In the genomic region with DNA sequence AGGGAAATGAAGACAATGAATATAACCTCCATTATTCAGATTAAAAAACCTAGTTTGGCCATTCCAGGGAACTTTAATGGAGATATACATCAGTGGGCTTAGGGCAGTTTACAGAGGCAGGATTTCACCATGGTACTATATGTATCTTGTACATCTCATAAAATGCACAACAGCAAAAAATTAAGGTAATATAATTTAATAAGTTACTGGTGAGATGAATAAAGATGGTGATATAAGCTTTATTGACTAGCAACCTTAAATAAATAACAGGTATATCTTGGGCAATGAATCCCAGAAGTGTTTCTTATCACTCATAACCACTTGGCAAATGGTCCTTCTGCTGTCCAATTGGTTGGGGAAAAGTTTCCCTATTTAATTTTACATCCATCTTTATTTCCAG, we compare ENCODE assay signal across 26 cellular contexts. TPM values are rescaled to one million over a fixed set of nuclear protein-coding genes. Genes with fewer than 3 reads are reported as not detected.
A peak's percentile ranks its signal among the peaks of the same experiment; 100 is the strongest.
DNase-seq lines count a peak whose midpoint lies in the region; ATAC-seq, FAIRE-seq and TF ChIP-seq lines count a peak whose summit lies in the region.
"Had no signal": no experiment of that assay in that cellular context is flagged by ENCODE, and none has a peak within 500 bp of the region (broad histone marks: within the 10 kb centered on the region; RNA-seq: fewer than 3 reads in every experiment).

No MANE protein-coding gene starts in this region.

- H3K4me3 ChIP-seq in LNCaP clone FGC (ENCODE audit: low read depth, low read length) = no peak overlapping the region
- H3K4me3 ChIP-seq in mucosa of descending colon = no peak overlapping the region
- no peak overlapping the region for H3K4me3 ChIP-seq in small intestine (ENCODE audit: low read depth in 1 of 2, low read length in 2 of 2)
- H3K4me3 ChIP-seq in body of pancreas = no peak overlapping the region
- H3K4me3 ChIP-seq: A549; BLaER1 treated with 17β-estradiol and CSF1 and Interleukin-3, amounts not matched to agents 10 nM and 100 nM; GM23338 had no signal

- no peak for FAIRE-seq in small intestine (lab: Jason Lieb, UNC)
- FAIRE-seq: A549, GM12891, GM18507 had no signal

- H3K4me1 Mint-ChIP-seq in activated T-cell treated with anti-CD3 and anti-CD28 coated beads, Interleukin-2, amount 50 U/mL, for 24 hours (ENCODE audit: low read depth) = no peaks in the 10 kb centered on the region
- H3K4me1 Mint-ChIP-seq: CD14-positive monocyte had no signal

- no peak for TF ChIP-seq CTCF in LNCaP clone FGC (IDR thresholded peaks at IDR 0.05; ENCODE audit: control insufficient read depth, extremely low read depth, insufficient read depth)
- TF ChIP-seq CTCF in mucosa of descending colon (IDR thresholded peaks at IDR 0.05) = no peak
- no peak for TF ChIP-seq CTCF in body of pancreas (IDR thresholded peaks at IDR 0.05)
- no peak for TF ChIP-seq CTCF in foreskin keratinocyte (conservative IDR thresholded peaks at IDR 0.05)

- ATAC-seq in mucosa of descending colon = peak; percentile 56
- ATAC-seq in body of pancreas = no peak
- ATAC-seq in foreskin keratinocyte = no peak
- ATAC-seq: A549, GM23338, HCT116 had no signal

- peak; percentile 46 for DNase-seq in LNCaP clone FGC (ENCODE audit: low read depth)
- DNase-seq in mucosa of descending colon = no peak
- peak; percentile 40 for DNase-seq in small intestine
- DNase-seq in activated T-cell treated with anti-CD3 and anti-CD28 coated beads, Interleukin-2, amount 50 U/mL, for 24 hours = no peak
- DNase-seq in body of pancreas = no peak
- DNase-seq in foreskin keratinocyte = no peak
- DNase-seq: 8988T; ACHN; AML-193; BE2C; CD4-positive, alpha-beta T cell; CD8-positive, alpha-beta memory T cell; DMS53; DMS79 treated with DMSO at 0.1 percent for 48 hours; GF-D8; H9 had no signal

- H3K27me3 ChIP-seq in small intestine (ENCODE audit: control insufficient read depth in 2 of 2, insufficient read depth in 2 of 2, low read length in 2 of 2) (no peaks in the 10 kb centered on the region), body of pancreas (no peaks in the 10 kb centered on the region), foreskin keratinocyte (no peaks in the 10 kb centered on the region)
- H3K27me3 ChIP-seq: BE2C; BLaER1 treated with 17β-estradiol and CSF1 and Interleukin-3, amounts not matched to agents 10 nM and 100 nM had no signal

- H3K36me3 Mint-ChIP-seq in activated T-cell treated with anti-CD3 and anti-CD28 coated beads, Interleukin-2, amount 50 U/mL, for 24 hours (ENCODE audit: low read depth) = no peaks in the 10 kb centered on the region
- H3K36me3 Mint-ChIP-seq: CD14-positive monocyte; CD8-positive, alpha-beta memory T cell had no signal

- H3K27ac ChIP-seq in small intestine (ENCODE audit: low read depth in 1 of 2, low read length in 1 of 2) (no peak overlapping the region), body of pancreas (no peak overlapping the region), foreskin keratinocyte (no peak overlapping the region)
- H3K27ac ChIP-seq: A549; BLaER1 treated with 17β-estradiol and CSF1 and Interleukin-3, amounts not matched to agents 10 nM and 100 nM had no signal

- no peak overlapping the region for H3K27ac Mint-ChIP-seq in activated T-cell treated with anti-CD3 and anti-CD28 coated beads, Interleukin-2, amount 50 U/mL, for 24 hours
- H3K27ac Mint-ChIP-seq: CD14-positive monocyte; CD4-positive, alpha-beta T cell; CD8-positive, alpha-beta memory T cell; GM23338; H9 had no signal

- H3K27me3 Mint-ChIP-seq in activated T-cell treated with anti-CD3 and anti-CD28 coated beads, Interleukin-2, amount 50 U/mL, for 24 hours = no peaks in the 10 kb centered on the region

- no peak overlapping the region for H3K4me3 Mint-ChIP-seq in activated T-cell treated with anti-CD3 and anti-CD28 coated beads, Interleukin-2, amount 50 U/mL, for 24 hours
- H3K4me3 Mint-ChIP-seq: CD14-positive monocyte; CD4-positive, alpha-beta T cell; CD8-positive, alpha-beta memory T cell; GM23338; H9 had no signal

- H3K4me1 ChIP-seq in mucosa of descending colon (ENCODE audit: low read depth) = peaks cover 2% of the 10 kb centered on the region
- H3K4me1 ChIP-seq in small intestine (ENCODE audit: control insufficient read depth in 2 of 2, insufficient read depth in 1 of 2, low read depth in 1 of 2, low read length in 1 of 2) = no peaks in the 10 kb centered on the region
- H3K4me1 ChIP-seq in body of pancreas = peaks cover 11% of the 10 kb centered on the region
- H3K4me1 ChIP-seq in foreskin keratinocyte = no peaks in the 10 kb centered on the region
- H3K4me1 ChIP-seq: A549 had no signal

- no peaks in the 10 kb centered on the region for H3K9me3 Mint-ChIP-seq in activated T-cell treated with anti-CD3 and anti-CD28 coated beads, Interleukin-2, amount 50 U/mL, for 24 hours
- H3K9me3 Mint-ChIP-seq: CD4-positive, alpha-beta T cell; CD8-positive, alpha-beta memory T cell; GM23338; H9 had no signal

- intact Hi-C loops in mucosa of descending colon (cut with DNase I, micrococcal nuclease) = loop anchor here in 1 of 2 donors (5.0 to 10.0 kb wide), 2 partner anchors 742 to 939 kb away; no protein-coding TSS in a partner anchor
- intact Hi-C loops in body of pancreas (cut with DNase I) = loop anchor here (10.0 kb wide), 1 partner anchor 739 kb away; no protein-coding TSS in a partner anchor

- no peaks in the 10 kb centered on the region for H3K36me3 ChIP-seq in mucosa of descending colon (ENCODE audit: low read depth)
- H3K36me3 ChIP-seq in small intestine (ENCODE audit: control insufficient read depth in 2 of 2, insufficient read depth in 2 of 2, low read length in 2 of 2) = no peaks in the 10 kb centered on the region
- no peaks in the 10 kb centered on the region for H3K36me3 ChIP-seq in body of pancreas (replicated peaks in 1 of 2; ENCODE audit: insufficient read depth in 1 of 2, low read depth in 2 of 2)
- H3K36me3 ChIP-seq: BE2C; BLaER1 treated with 17β-estradiol and CSF1 and Interleukin-3, amounts not matched to agents 10 nM and 100 nM had no signal

- H3K9me3 ChIP-seq in mucosa of descending colon (no peaks in the 10 kb centered on the region), small intestine (ENCODE audit: control insufficient read depth, low read depth) (no peaks in the 10 kb centered on the region), body of pancreas (no peaks in the 10 kb centered on the region)
- H3K9me3 ChIP-seq: A549; BE2C; BLaER1 treated with 17β-estradiol and CSF1 and Interleukin-3, amounts not matched to agents 10 nM and 100 nM had no signal

- TF ChIP-seq POLR2A in body of pancreas (IDR thresholded peaks at IDR 0.05) = no peak

RNA-seq across cellular contexts. Expression of gene XCL1, which starts 29.0 kb away (rescaled TPM):
- total RNA-seq in mucosa of descending colon (1 to 10 TPM in 1 of 3 donors, under 1 TPM in 1, not detected in 1; 0.22 to 1.1 TPM), body of pancreas (not detected), foreskin keratinocyte (not detected in 2 replicates)
- polyA plus RNA-seq in small intestine (under 1 TPM in 2 of 3 donors, not detected in 1; 0.21 to 0.54 TPM), foreskin keratinocyte (not detected in 2 replicates)
- total RNA-seq: Daoy, G401, GM23338, H4 had no signal
- polyA plus RNA-seq: A549, CD14-positive monocyte had no signal

Comparison
In these comparisons a context has a peak if more than half of its experiments do, and no peak if none do; other contexts are left out.
1. DNase-seq: peak in LNCaP clone FGC (single experiment) and small intestine (single experiment); none in mucosa of descending colon (0 of 3), activated T-cell treated with anti-CD3 and anti-CD28 coated beads, Interleukin-2, amount 50 U/mL, for 24 hours (single experiment), body of pancreas (0 of 4) and foreskin keratinocyte (0 of 2).